In genomic region chr15:93037341-93038063, GRCh38 we compare ENCODE assay signal across 10 cellular contexts. TPM values are rescaled to one million over a fixed set of nuclear protein-coding genes. Genes with fewer than 3 reads are reported as not detected.
DNase-seq lines count a peak whose midpoint lies in the region; ATAC-seq and FAIRE-seq lines count a peak whose summit lies in the region.
"Had no signal": no experiment of that assay in that cellular context is flagged by ENCODE, and none has a peak within 500 bp of the region (broad histone marks: within the 10 kb centered on the region; RNA-seq: fewer than 3 reads in every experiment).

No MANE protein-coding gene starts in this region.

- no peaks in the 10 kb centered on the region for H3K36me3 ChIP-seq in GM23248 (ENCODE audit: low read depth)

- H2AFZ ChIP-seq in GM23248: peak overlapping the region; percentile 46; the same call in 1 of the 2 replicates

- no peaks in the 10 kb centered on the region for H3K79me2 ChIP-seq in GM23248 (ENCODE audit: insufficient read depth)

- no peaks in the 10 kb centered on the region for H3K9me2 ChIP-seq in GM23248 (ENCODE audit: insufficient read depth)

- FAIRE-seq in frontal cortex (lab: Jason Lieb, UNC): no peak

- no peaks in the 10 kb centered on the region for H3K27me3 ChIP-seq in GM23248 (replicated peaks; ENCODE audit: insufficient read depth)

- in situ Hi-C loops in GM23248 (cut with MboI): loop anchor here (10.0 to 25.0 kb wide), 2 partner anchors 950 to 1067 kb away; no protein-coding TSS in a partner anchor

- H3K9me3 ChIP-seq in GM23248 (ENCODE audit: low read depth): no peaks in the 10 kb centered on the region

- H3K27ac ChIP-seq in GM23248: no peak overlapping the region

- WGBS in GM23248 (ENCODE audit: low coverage in 1 of 2, low lambda C conversion rate in 2 of 2, missing lambda C conversion rate in 2 of 2), 2 experiments: 6 to 9% methylated on average over 17 of the region's 17 CpGs

- H3K36me3 Mint-ChIP-seq in immature natural killer cell: no peaks in the 10 kb centered on the region

- intact Hi-C loops in sciatic nerve (cut with DNase I): no loop called here

- H3K27ac Mint-ChIP-seq in immature natural killer cell: no peak overlapping the region
- H3K27ac Mint-ChIP-seq: stimulated activated naive CD8-positive, alpha-beta T cell treated with anti-CD3 and anti-CD28 coated beads, Interleukin-15, Interleukin-2, amounts not matched to agents 100 ng/mL and 50 ng/mL, for 24 hours had no signal

- no peaks in the 10 kb centered on the region for H4K20me1 ChIP-seq in GM23248 (ENCODE audit: insufficient read depth)

- no peak overlapping the region for H3K4me3 Mint-ChIP-seq in immature natural killer cell
- H3K4me3 Mint-ChIP-seq: stimulated activated naive CD8-positive, alpha-beta T cell treated with anti-CD3 and anti-CD28 coated beads, Interleukin-15, Interleukin-2, amounts not matched to agents 100 ng/mL and 50 ng/mL, for 24 hours had no signal

- peaks cover 7% of the 10 kb centered on the region in 2 donors for H3K4me1 Mint-ChIP-seq in immature natural killer cell

- H3K4me2 ChIP-seq in GM23248 (ENCODE audit: unreplicated experiment): no peak overlapping the region

- peaks cover 2 to 4% (median 4%) of the 10 kb centered on the region in 3 donors for H3K27me3 Mint-ChIP-seq in immature natural killer cell (ENCODE audit: low read depth in 3 of 3)
- H3K27me3 Mint-ChIP-seq: stimulated activated naive CD8-positive, alpha-beta T cell treated with anti-CD3 and anti-CD28 coated beads, Interleukin-15, Interleukin-2, amounts not matched to agents 100 ng/mL and 50 ng/mL, for 24 hours had no signal

- peak; percentile 94 for ATAC-seq in sciatic nerve
- no peak for ATAC-seq in HG02763 (IDR thresholded peaks at IDR 0.05; ENCODE audit: unreplicated experiment)
- ATAC-seq: HCT116 had no signal

- no peak overlapping the region for H3K9ac ChIP-seq in GM23248

- no peaks in the 10 kb centered on the region for H3K9me3 Mint-ChIP-seq in immature natural killer cell
- H3K9me3 Mint-ChIP-seq: stimulated activated naive CD8-positive, alpha-beta T cell treated with anti-CD3 and anti-CD28 coated beads, Interleukin-15, Interleukin-2, amounts not matched to agents 100 ng/mL and 50 ng/mL, for 24 hours had no signal

- H3K4me3 ChIP-seq in GM23248: no peak overlapping the region

- H3F3A ChIP-seq in GM23248 (ENCODE audit: insufficient read depth): no peaks in the 10 kb centered on the region

- DNase-seq in GM23248 (peak; percentile 55), RPMI8226 (peak; percentile 72), frontal cortex (ENCODE audit: low spot score in 2 of 2) (peak; percentile 64 to 72), sciatic nerve (ENCODE audit: low spot score) (peak; percentile 80), dermis blood vessel endothelial cell (no peak), glomerular visceral epithelial cell (ENCODE audit: extremely low spot score) (no peak), immature natural killer cell (no peak)

- H3K4me1 ChIP-seq in GM23248 (ENCODE audit: insufficient read depth): no peaks in the 10 kb centered on the region

RNA-seq across cellular contexts. Expression of gene RGMA, which starts 51.5 kb away (rescaled TPM):
- total RNA-seq in GM23248 (2014; rRNA removed; shearing (Covaris generic)): 0.76 and 2.0 TPM in 2 replicates
- 0.65 and 0.84 TPM in 2 replicates for polyA plus RNA-seq in GM23248 (2016; fragmentation: Nextera tagmentation; extraction: Ambion mirVana)
- 6.1 TPM for total RNA-seq in frontal cortex
- 47.1 TPM for total RNA-seq in sciatic nerve
- 0.34 and 0.47 TPM in 2 replicates for total RNA-seq in dermis blood vessel endothelial cell
- polyA plus RNA-seq in immature natural killer cell: not detected

Comparison
In these comparisons a context has a peak if more than half of its experiments do, and no peak if none do; other contexts are left out.
1. DNase-seq: peak in GM23248 (single experiment), RPMI8226 (single experiment), frontal cortex (2 of 2) and sciatic nerve (single experiment); none in dermis blood vessel endothelial cell (single experiment), glomerular visceral epithelial cell (single experiment) and immature natural killer cell (0 of 3).